25 cellular contexts compared by ENCODE assay signal in genomic region chr10:22637491-22637890, GRCh38.
A peak's percentile ranks its signal among the peaks of the same experiment; 100 is the strongest.
DNase-seq lines count a peak whose midpoint lies in the region; ATAC-seq and TF ChIP-seq lines count a peak whose summit lies in the region.
"Had no signal": no experiment of that assay in that cellular context is flagged by ENCODE, and none has a peak within 500 bp of the region (broad histone marks: within the 10 kb centered on the region; RNA-seq: fewer than 3 reads in every experiment).

No MANE protein-coding gene starts in this region.

- DNase-seq in activated T-cell treated with anti-CD3 and anti-CD28 coated beads, Interleukin-2, amount 50 U/mL, for 72 hours, result no peak
- DNase-seq in activated T-cell treated with anti-CD3 and anti-CD28 coated beads for 4 hours (no peak), dorsolateral prefrontal cortex (no peak), esophagus muscularis mucosa (ENCODE audit: extremely low spot score) (no peak), NCI-H82 treated with DMSO at 0.1 percent for 48 hours (lab: John Stamatoyannopoulos, UW; ENCODE audit: unreplicated experiment) (no peak), GM03348 (ENCODE audit: low spot score) (no peak)
- no peak for DNase-seq in stimulated activated effector memory CD8-positive, alpha-beta T cell treated with anti-CD3 and anti-CD28 coated beads, Interleukin-12 subunit alpha, Interleukin-12 subunit beta, amount 100 ng/mL, for 72 hours (ENCODE audit: low spot score in 2 of 2)
- DNase-seq: activated CD4-positive, alpha-beta memory T cell treated with anti-CD3 and anti-CD28 coated beads for 36 hours; adrenal gland; C1 segment of cervical spinal cord; foreskin keratinocyte; GM23248; hypothalamus; Karpas-422; mammary epithelial cell; NCI-H2029 treated with DMSO at 0.1 percent for 48 hours; posterior cingulate gyrus; sigmoid colon; stimulated activated CD4-positive, alpha-beta T cell treated with anti-CD3 and anti-CD28 coated beads, Interleukin-1b, Interleukin-23, amount 100 ng/mL, for 48 hours; uterus had no signal

- peaks cover 6 to 7% of the 10 kb centered on the region in 2 donors for H3K9me3 Mint-ChIP-seq in activated T-cell treated with anti-CD3 and anti-CD28 coated beads, Interleukin-2, amount 50 U/mL, for 72 hours
- H3K9me3 Mint-ChIP-seq in stimulated activated effector memory CD8-positive, alpha-beta T cell treated with anti-CD3 and anti-CD28 coated beads, Interleukin-12 subunit alpha, Interleukin-12 subunit beta, amount 100 ng/mL, for 72 hours, result peaks cover 4% of the 10 kb centered on the region

- H3K27me3 ChIP-seq in dorsolateral prefrontal cortex (no peaks in the 10 kb centered on the region), esophagus muscularis mucosa (no peaks in the 10 kb centered on the region)
- H3K27me3 ChIP-seq: adrenal gland, foreskin keratinocyte, sigmoid colon, uterus had no signal

- TF ChIP-seq CTCF in dorsolateral prefrontal cortex (IDR thresholded peaks at IDR 0.05 in 54 of 56, conservative IDR thresholded peaks at IDR 0.05 in 2 of 56; ENCODE audit: low read depth in 1 of 56, partially characterized antibody in 56 of 56), result no peak
- TF ChIP-seq CTCF in esophagus muscularis mucosa (IDR thresholded peaks at IDR 0.05), result no peak

- H3K4me1 Mint-ChIP-seq in activated T-cell treated with anti-CD3 and anti-CD28 coated beads, Interleukin-2, amount 50 U/mL, for 72 hours (ENCODE audit: low read depth), result peaks cover 76% of the 10 kb centered on the region
- H3K4me1 Mint-ChIP-seq in stimulated activated effector memory CD8-positive, alpha-beta T cell treated with anti-CD3 and anti-CD28 coated beads, Interleukin-12 subunit alpha, Interleukin-12 subunit beta, amount 100 ng/mL, for 72 hours, result peaks cover 86% of the 10 kb centered on the region

- peak overlapping the region in 46 of 59 donors; percentile 0 to 98 (median 52) for H3K27ac ChIP-seq in dorsolateral prefrontal cortex
- no peak overlapping the region for H3K27ac ChIP-seq in esophagus muscularis mucosa (replicated peaks in 1 of 4)
- H3K27ac ChIP-seq: A549, adrenal gland, epithelial cell of prostate, foreskin keratinocyte, GM23248, RWPE1, sigmoid colon, uterus had no signal

- intact Hi-C loops in dorsolateral prefrontal cortex (cut with DNase I), result loop anchor here in 1 of 2 donors (5.0 kb wide), 1 partner anchor 35 kb away; no protein-coding TSS in a partner anchor
- intact Hi-C loops in esophagus muscularis mucosa (cut with DNase I), result no loop called here

- WGBS in esophagus muscularis mucosa, result 93% methylated on average over 4 of the region's 4 CpGs

- H3K27ac Mint-ChIP-seq in activated T-cell treated with anti-CD3 and anti-CD28 coated beads, Interleukin-2, amount 50 U/mL, for 72 hours, result peak overlapping the region; percentile 19
- peak overlapping the region; percentile 39 for H3K27ac Mint-ChIP-seq in stimulated activated effector memory CD8-positive, alpha-beta T cell treated with anti-CD3 and anti-CD28 coated beads, Interleukin-12 subunit alpha, Interleukin-12 subunit beta, amount 100 ng/mL, for 72 hours
- H3K27ac Mint-ChIP-seq: activated CD4-positive, alpha-beta memory T cell treated with anti-CD3 and anti-CD28 coated beads for 36 hours; activated T-helper 1 cell treated with anti-CD3 and anti-CD28 coated beads, Interleukin-12 subunit alpha, Interleukin-12 subunit beta, Interleukin-2, Interleukin-4 antibody, amounts not matched to agents 30 ng/mL and 10 ng/mL and 1 ng/mL, durations not matched to agents 14 hours and 24 hours and 36 hours had no signal

- no peak for TF ChIP-seq POLR2A in esophagus muscularis mucosa (IDR thresholded peaks at IDR 0.05; ENCODE audit: low read depth)

- H3K4me3 ChIP-seq in dorsolateral prefrontal cortex (peak overlapping the region in 1 of 59 donors; percentile 5), esophagus muscularis mucosa (no peak overlapping the region)
- H3K4me3 ChIP-seq: A549, adrenal gland, GM23248, sigmoid colon, uterus had no signal

- H3K27me3 Mint-ChIP-seq in activated T-cell treated with anti-CD3 and anti-CD28 coated beads, Interleukin-2, amount 50 U/mL, for 72 hours (ENCODE audit: low read depth), result no peaks in the 10 kb centered on the region
- H3K27me3 Mint-ChIP-seq: activated CD4-positive, alpha-beta memory T cell treated with anti-CD3 and anti-CD28 coated beads for 36 hours had no signal

- no peak overlapping the region for H3K4me3 Mint-ChIP-seq in activated T-cell treated with anti-CD3 and anti-CD28 coated beads, Interleukin-2, amount 50 U/mL, for 72 hours
- peak overlapping the region; percentile 67 for H3K4me3 Mint-ChIP-seq in stimulated activated effector memory CD8-positive, alpha-beta T cell treated with anti-CD3 and anti-CD28 coated beads, Interleukin-12 subunit alpha, Interleukin-12 subunit beta, amount 100 ng/mL, for 72 hours
- H3K4me3 Mint-ChIP-seq: activated CD4-positive, alpha-beta memory T cell treated with anti-CD3 and anti-CD28 coated beads for 36 hours; activated T-helper 1 cell treated with anti-CD3 and anti-CD28 coated beads, Interleukin-12 subunit alpha, Interleukin-12 subunit beta, Interleukin-2, Interleukin-4 antibody, amounts not matched to agents 30 ng/mL and 10 ng/mL and 1 ng/mL, durations not matched to agents 14 hours and 24 hours and 36 hours had no signal

- peaks cover 7 to 23% (median 12%) of the 10 kb centered on the region in 4 donors for H3K4me1 ChIP-seq in esophagus muscularis mucosa
- H3K4me1 ChIP-seq: A549, sigmoid colon, uterus had no signal

- ATAC-seq in activated T-cell treated with anti-CD3 and anti-CD28 coated beads, Interleukin-2, amount 50 U/mL, for 72 hours (replicated peaks in 1 of 2), result no peak
- peak; percentile 61 for ATAC-seq in HG02798 (IDR thresholded peaks at IDR 0.05; ENCODE audit: poor library complexity, unreplicated experiment)
- no peak for ATAC-seq in stimulated activated effector memory CD8-positive, alpha-beta T cell treated with anti-CD3 and anti-CD28 coated beads, Interleukin-12 subunit alpha, Interleukin-12 subunit beta, amount 100 ng/mL, for 72 hours
- ATAC-seq: A549, foreskin keratinocyte had no signal

- H3K36me3 ChIP-seq in esophagus muscularis mucosa, result no peaks in the 10 kb centered on the region
- H3K36me3 ChIP-seq: adrenal gland, sigmoid colon, uterus had no signal

- TF ChIP-seq EP300 in esophagus muscularis mucosa (IDR thresholded peaks at IDR 0.05), result no peak

- H3K36me3 Mint-ChIP-seq in activated T-cell treated with anti-CD3 and anti-CD28 coated beads, Interleukin-2, amount 50 U/mL, for 72 hours (ENCODE audit: insufficient read depth in 2 of 2), result peaks cover 10 to 21% of the 10 kb centered on the region in 2 donors
- H3K36me3 Mint-ChIP-seq in stimulated activated effector memory CD8-positive, alpha-beta T cell treated with anti-CD3 and anti-CD28 coated beads, Interleukin-12 subunit alpha, Interleukin-12 subunit beta, amount 100 ng/mL, for 72 hours, result peaks cover 35% of the 10 kb centered on the region

- no peaks in the 10 kb centered on the region for H3K9me3 ChIP-seq in esophagus muscularis mucosa
- H3K9me3 ChIP-seq: A549, adrenal gland, sigmoid colon, uterus had no signal

Comparison
In these comparisons a context has a peak if more than half of its experiments do, and no peak if none do; other contexts are left out.
1. H3K27ac ChIP-seq: peak in dorsolateral prefrontal cortex (46 of 59); none in esophagus muscularis mucosa (0 of 4).